8 cellular contexts compared by ENCODE assay signal in the genomic region with DNA sequence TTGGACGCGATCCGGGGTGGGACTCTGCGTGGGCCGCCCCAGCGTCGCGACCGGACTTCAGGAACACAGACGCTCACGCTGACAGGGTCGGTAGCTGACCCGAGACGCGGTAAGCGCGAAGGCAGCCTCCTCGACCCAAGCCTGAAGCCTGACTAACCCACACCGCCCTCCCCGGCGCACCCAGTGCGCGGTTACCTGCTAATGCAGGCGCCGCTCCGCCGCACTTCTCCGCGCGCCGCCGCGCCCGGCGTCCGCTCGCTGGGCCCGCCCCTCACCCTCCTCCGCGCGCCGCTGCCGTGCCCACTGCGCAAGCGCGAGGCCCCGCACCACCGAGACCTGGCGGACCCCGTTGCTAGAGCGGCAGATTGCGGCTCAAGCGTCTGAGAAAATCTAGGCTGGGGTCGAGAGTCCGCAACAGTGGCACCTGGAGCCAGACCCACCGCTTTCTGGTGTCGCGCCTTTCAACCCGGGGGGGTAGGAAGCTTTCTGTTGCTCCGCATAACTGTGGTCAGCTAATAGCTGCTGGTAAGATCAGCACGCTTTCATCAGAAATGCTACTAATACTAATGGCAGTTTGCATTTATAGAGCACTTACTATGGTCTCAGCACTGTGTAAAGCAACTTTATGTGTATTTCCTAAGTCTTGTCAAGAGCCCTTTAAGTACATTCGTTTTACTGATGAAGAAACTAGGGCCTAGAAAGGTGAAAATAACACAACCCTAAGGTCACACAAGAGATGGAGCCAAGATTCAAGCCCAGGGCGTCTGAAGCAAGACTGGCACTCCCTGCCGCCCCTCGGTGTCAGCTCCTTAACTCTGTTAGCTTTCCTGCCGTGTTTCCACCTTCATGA. TPM values are rescaled to one million over a fixed set of nuclear protein-coding genes. Genes with fewer than 3 reads are reported as not detected.
DNase-seq lines count a peak whose midpoint lies in the region; ATAC-seq and TF ChIP-seq lines count a peak whose summit lies in the region.

A gene with protein sequence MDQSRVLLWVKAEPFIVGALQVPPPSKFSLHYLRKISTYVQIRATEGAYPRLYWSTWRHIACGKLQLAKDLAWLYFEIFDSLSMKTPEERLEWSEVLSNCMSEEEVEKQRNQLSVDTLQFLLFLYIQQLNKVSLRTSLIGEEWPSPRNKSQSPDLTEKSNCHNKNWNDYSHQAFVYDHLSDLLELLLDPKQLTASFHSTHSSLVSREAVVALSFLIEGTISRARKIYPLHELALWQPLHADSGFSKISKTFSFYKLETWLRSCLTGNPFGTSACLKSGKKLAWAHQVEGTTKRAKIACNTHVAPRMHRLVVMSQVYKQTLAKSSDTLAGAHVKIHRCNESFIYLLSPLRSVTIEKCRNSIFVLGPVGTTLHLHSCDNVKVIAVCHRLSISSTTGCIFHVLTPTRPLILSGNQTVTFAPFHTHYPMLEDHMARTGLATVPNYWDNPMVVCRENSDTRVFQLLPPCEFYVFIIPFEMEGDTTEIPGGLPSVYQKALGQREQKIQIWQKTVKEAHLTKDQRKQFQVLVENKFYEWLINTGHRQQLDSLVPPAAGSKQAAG (minus strand): TSS at position 268 of the 850 bp plus-strand sequence. CDS start 3,010 bp downstream, outside the sequence.

- peak; percentile 73 for DNase-seq in DMS114 treated with DMSO at 0.1 percent for 48 hours (lab: John Stamatoyannopoulos, UW; ENCODE audit: unreplicated experiment)
- peak; percentile 91 for DNase-seq in OCI-M1 (lab: John Stamatoyannopoulos, UW)
- DNase-seq in activated T-cell treated with anti-CD3 and anti-CD28 coated beads, Interleukin-2, amount 50 U/mL, for 1 hour, result peak; percentile 99
- DNase-seq in epithelial cell of proximal tubule (ENCODE audit: low read depth), result no peak
- peak; percentile 92 for DNase-seq in mucosa of gallbladder (ENCODE audit: low spot score)
- DNase-seq in stimulated activated CD8-positive, alpha-beta memory T cell treated with anti-CD3 and anti-CD28 coated beads, Interleukin-4, amount 100 ng/mL, for 24 hours (ENCODE audit: low read depth), result peak; percentile 93

- peak within 1 kb of the TSS; percentile 96 to 98 (median 96) for H3K27ac Mint-ChIP-seq in IgD-negative memory B cell

- no peak for TF ChIP-seq CTCF in epithelial cell of proximal tubule (conservative IDR thresholded peaks at IDR 0.05; ENCODE audit: low read depth, low read length)

- peak; percentile 45 for ATAC-seq in GM21529 (IDR thresholded peaks at IDR 0.05; ENCODE audit: unreplicated experiment)

- no peaks in the 10 kb centered on the region for H3K9me3 Mint-ChIP-seq in IgD-negative memory B cell

- H3K27me3 Mint-ChIP-seq in IgD-negative memory B cell, result no peaks in the 10 kb centered on the region

- H3K4me3 ChIP-seq in epithelial cell of proximal tubule (ENCODE audit: low read depth, low read length), result peak within 1 kb of the TSS; percentile 93

- no peaks in the 10 kb centered on the region for H3K36me3 Mint-ChIP-seq in IgD-negative memory B cell

- H3K4me1 Mint-ChIP-seq in IgD-negative memory B cell, result peaks cover 41 to 44% (median 43%) of the 10 kb centered on the region in 3 donors

- H3K4me3 Mint-ChIP-seq in IgD-negative memory B cell, result peak within 1 kb of the TSS; percentile 91 to 99 (median 96)

RNA-seq across cellular contexts. Expression of the gene that starts here (rescaled TPM):
- polyA plus RNA-seq in IgD-negative memory B cell, result 24.6 TPM
- 10.8 and 14.9 TPM in 2 replicates for total RNA-seq in epithelial cell of proximal tubule
- total RNA-seq in mucosa of gallbladder, result 11.0 TPM
